26 cellular contexts compared by ENCODE assay signal in the genomic region with DNA sequence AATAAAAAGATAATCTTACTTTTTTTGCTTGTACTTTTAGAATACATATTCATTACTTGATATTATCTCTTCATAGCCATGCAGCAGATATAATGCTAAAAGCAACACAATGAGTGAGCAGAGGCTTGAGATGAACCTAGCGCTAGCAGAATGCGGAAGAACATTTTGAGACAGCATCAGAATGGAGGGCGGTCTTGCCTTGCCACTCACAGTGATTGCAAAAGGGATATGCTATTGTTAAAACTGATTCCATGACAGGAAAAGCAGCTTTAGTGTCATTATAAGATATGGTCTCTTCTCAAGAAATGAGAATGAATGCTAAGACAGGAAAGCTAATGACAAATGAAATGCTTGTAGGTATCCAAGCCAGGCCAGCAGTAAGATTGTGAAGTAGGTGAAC.
"Had no signal": no experiment of that assay in that cellular context is flagged by ENCODE, and none has a peak within 500 bp of the region (broad histone marks: within the 10 kb centered on the region; RNA-seq: fewer than 3 reads in every experiment).

No MANE protein-coding gene starts in this region.

- ATAC-seq: stimulated activated effector memory CD8-positive, alpha-beta T cell treated with anti-CD3 and anti-CD28 coated beads, Interleukin-12 subunit alpha, Interleukin-12 subunit beta, amount 100 ng/mL, for 72 hours; stimulated activated memory B cell treated with anti-CD40 and anti-IgM and Interleukin-4, amounts not matched to agents 10 μg/mL and 1 μg/mL and 100 μg/mL, for 72 hours; stimulated activated naive B cell treated with anti-CD40 and anti-IgM and Interleukin-4, amounts not matched to agents 10 μg/mL and 1 μg/mL and 100 μg/mL, for 72 hours; stimulated activated naive CD8-positive, alpha-beta T cell treated with anti-CD3 and anti-CD28 coated beads, Interleukin-15, amount 100 ng/mL, for 72 hours; stimulated activated naive CD8-positive, alpha-beta T cell treated with anti-CD3 and anti-CD28 coated beads, Interleukin-15, Interleukin-2, amounts not matched to agents 100 U/mL and 50 U/mL, for 24 hours; upper lobe of right lung had no signal

- H3K36me3 ChIP-seq: stomach, suprapubic skin, thoracic aorta, thyroid gland, tibial artery, tibial nerve, transverse colon, upper lobe of left lung, upper lobe of right lung, uterus, vagina had no signal

- DNase-seq: stimulated activated CD4-positive, alpha-beta T cell treated with anti-CD3 and anti-CD28 coated beads, Interleukin-2, amount 100 ng/mL, for 48 hours; stimulated activated CD4-positive, alpha-beta T cell treated with anti-CD3 and anti-CD28 coated beads, Interleukin-4, amount 100 ng/mL, for 1 hour; stimulated activated CD4-positive, alpha-beta T cell treated with anti-CD3 and anti-CD28 coated beads, Interleukin-4, amount 100 ng/mL, for 24 hours; stimulated activated CD4-positive, alpha-beta T cell treated with anti-CD3 and anti-CD28 coated beads, Interleukin-4, amount 100 ng/mL, for 4 hours; stimulated activated CD8-positive, alpha-beta memory T cell treated with anti-CD3 and anti-CD28 coated beads, Interleukin-4, amount 100 ng/mL, for 48 hours; stimulated activated naive B cell treated with anti-CD40 and anti-IgM and Interleukin-4, amounts not matched to agents 10 μg/mL and 1 μg/mL and 100 μg/mL, for 72 hours; stimulated activated naive CD4-positive, alpha-beta T cell; stimulated activated naive CD4-positive, alpha-beta T cell treated with Interleukin-2 at 50 U/mL for 16 hours; stimulated activated naive CD8-positive, alpha-beta T cell treated with anti-CD3 and anti-CD28 coated beads, Interleukin-15, amount 100 ng/mL, for 72 hours; stimulated activated naive CD8-positive, alpha-beta T cell treated with anti-CD3 and anti-CD28 coated beads, Interleukin-15, Interleukin-2, amounts not matched to agents 100 U/mL and 50 U/mL, for 24 hours; stomach; substantia nigra; testis; thyroid gland; tibial artery; transverse colon; trophoblast cell; upper lobe of left lung; upper lobe of right lung; uterus had no signal

- H3K27me3 ChIP-seq: stomach, suprapubic skin, testis, thyroid gland, tibial artery, tibial nerve, transverse colon, upper lobe of left lung, upper lobe of right lung, uterus, vagina had no signal

- H3K9me3 ChIP-seq: suprapubic skin, testis, thoracic aorta, thyroid gland, tibial artery, tibial nerve, transverse colon, upper lobe of left lung, upper lobe of right lung, uterus, vagina had no signal

- H3K4me3 ChIP-seq: stomach, suprapubic skin, testis, thoracic aorta, thyroid gland, tibial artery, tibial nerve, transverse colon, upper lobe of left lung, upper lobe of right lung, uterus, vagina had no signal

- H3K4me1 ChIP-seq: stomach, suprapubic skin, testis, thyroid gland, tibial artery, tibial nerve, transverse colon, upper lobe of left lung, upper lobe of right lung, uterus, vagina had no signal

- H3K27ac ChIP-seq: stomach, suprapubic skin, testis, thoracic aorta, thyroid gland, tibial artery, tibial nerve, transverse colon, upper lobe of left lung, upper lobe of right lung, uterus, vagina had no signal
